9 cellular contexts compared by ENCODE assay signal in the genomic region with DNA sequence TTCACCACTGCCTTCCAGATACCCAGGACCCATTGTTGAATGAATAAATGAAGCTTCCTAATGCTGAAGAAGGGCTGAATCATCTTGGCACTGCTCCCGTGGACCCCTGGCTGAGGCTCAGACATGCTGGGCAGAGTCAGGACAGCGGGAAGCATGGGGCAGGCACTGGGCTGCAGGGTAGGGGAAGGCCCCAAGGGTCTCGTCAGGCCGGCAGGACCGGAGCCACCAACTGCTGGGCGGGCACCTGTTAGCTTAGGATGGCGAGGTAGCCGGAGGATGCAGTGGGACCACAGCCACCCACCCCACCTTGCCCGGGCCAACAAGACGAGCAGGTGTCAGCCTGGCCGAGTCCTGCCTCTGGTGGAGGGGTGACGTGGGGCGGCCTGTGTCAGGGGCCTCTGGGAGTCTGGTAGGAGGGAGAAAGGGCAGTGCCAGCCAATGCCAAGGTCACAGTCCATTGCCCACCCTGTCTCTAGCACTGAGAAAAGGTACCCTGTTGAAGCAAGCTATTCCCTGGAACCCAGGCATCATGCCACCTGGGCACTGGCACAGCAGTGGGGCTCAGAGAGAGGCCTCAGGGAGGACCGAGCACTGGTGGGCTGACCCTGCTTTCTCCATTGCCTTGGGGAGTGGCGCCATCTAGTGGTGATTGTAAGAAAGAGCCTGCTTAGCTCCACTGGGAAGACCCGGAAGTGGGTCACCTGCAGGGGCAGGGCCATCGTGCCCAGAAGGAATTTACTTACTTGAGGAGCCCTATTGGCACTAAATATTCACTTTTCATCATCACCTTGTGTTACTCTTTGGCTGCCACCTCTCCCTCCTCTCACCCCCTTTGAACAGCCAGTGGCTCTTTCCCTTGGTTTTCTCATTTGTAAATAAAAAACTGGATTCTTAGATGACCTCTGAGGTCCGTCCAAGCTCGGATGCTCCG. TPM values are rescaled to one million over a fixed set of nuclear protein-coding genes. Genes with fewer than 3 reads are reported as not detected.
A peak's percentile ranks its signal among the peaks of the same experiment; 100 is the strongest.
DNase-seq lines count a peak whose midpoint lies in the region; ATAC-seq and TF ChIP-seq lines count a peak whose summit lies in the region.
"Had no signal": no experiment of that assay in that cellular context is flagged by ENCODE, and none has a peak within 500 bp of the region (broad histone marks: within the 10 kb centered on the region; RNA-seq: fewer than 3 reads in every experiment).

No MANE protein-coding gene starts in this region.

- no peaks in the 10 kb centered on the region for H3K9me3 Mint-ChIP-seq in activated CD8-positive, alpha-beta T cell treated with anti-CD3 and anti-CD28 coated beads for 36 hours
- no peaks in the 10 kb centered on the region for H3K9me3 Mint-ChIP-seq in effector memory CD8-positive, alpha-beta T cell
- H3K9me3 Mint-ChIP-seq: stimulated activated naive CD8-positive, alpha-beta T cell treated with anti-CD3 and anti-CD28 coated beads, Interleukin-15, Interleukin-2, amounts not matched to agents 100 ng/mL and 50 ng/mL, for 24 hours had no signal

- H3K27me3 Mint-ChIP-seq in activated CD8-positive, alpha-beta T cell treated with anti-CD3 and anti-CD28 coated beads for 36 hours, result peaks cover 71% of the 10 kb centered on the region
- H3K27me3 Mint-ChIP-seq in effector memory CD8-positive, alpha-beta T cell, result peaks cover 75 to 89% of the 10 kb centered on the region in 2 donors

- peaks cover 22% of the 10 kb centered on the region for H3K4me1 Mint-ChIP-seq in activated CD8-positive, alpha-beta T cell treated with anti-CD3 and anti-CD28 coated beads for 36 hours (ENCODE audit: low read depth)
- H3K4me1 Mint-ChIP-seq in effector memory CD8-positive, alpha-beta T cell (ENCODE audit: low read depth in 2 of 2), result peaks cover 25 to 27% of the 10 kb centered on the region in 2 donors

- DNase-seq in HS-5 (ENCODE audit: low read depth) (peak; percentile 55), NCI-H82 treated with DMSO at 0.1 percent for 48 hours (lab: John Stamatoyannopoulos, UW; ENCODE audit: unreplicated experiment) (peak; percentile 75), mesenteric fat pad (ENCODE audit: low spot score) (peak; percentile 89)
- DNase-seq in activated CD8-positive, alpha-beta T cell treated with anti-CD3 and anti-CD28 coated beads for 36 hours, result peak; percentile 89
- peak; percentile 81 to 87 (median 82) for DNase-seq in effector memory CD8-positive, alpha-beta T cell
- DNase-seq in stimulated activated CD8-positive, alpha-beta memory T cell treated with anti-CD3 and anti-CD28 coated beads, Interleukin-15, amount 100 ng/mL, for 24 hours (ENCODE audit: low read depth), result peak; percentile 65

- TF ChIP-seq CTCF in GM12872 (IDR thresholded peaks at IDR 0.05; ENCODE audit: insufficient read depth, low read depth, low read length), result peak; percentile 94
- peak; percentile 95 for TF ChIP-seq CTCF in activated CD8-positive, alpha-beta T cell treated with anti-CD3 and anti-CD28 coated beads for 36 hours (IDR thresholded peaks at IDR 0.05)

- H3K36me3 Mint-ChIP-seq in activated CD8-positive, alpha-beta T cell treated with anti-CD3 and anti-CD28 coated beads for 36 hours (ENCODE audit: low read depth), result no peaks in the 10 kb centered on the region
- H3K36me3 Mint-ChIP-seq in effector memory CD8-positive, alpha-beta T cell (ENCODE audit: insufficient read depth), result peaks cover 6% of the 10 kb centered on the region

- H3K4me3 Mint-ChIP-seq in activated CD8-positive, alpha-beta T cell treated with anti-CD3 and anti-CD28 coated beads for 36 hours, result no peak overlapping the region
- H3K4me3 Mint-ChIP-seq in effector memory CD8-positive, alpha-beta T cell, result no peak overlapping the region
- H3K4me3 Mint-ChIP-seq: stimulated activated naive CD8-positive, alpha-beta T cell treated with anti-CD3 and anti-CD28 coated beads, Interleukin-15, Interleukin-2, amounts not matched to agents 100 ng/mL and 50 ng/mL, for 24 hours had no signal

- CTCF ChIA-PET in activated CD8-positive, alpha-beta T cell treated with anti-CD3 and anti-CD28 coated beads for 36 hours (lab: Charles Lee), result interaction anchor here (0.6 to 7.4 kb wide), 68 partner anchors 7 to 441 kb away, joined by 3 to 172 read pairs (median 5); partner anchors contain the start of genes ITGA3 and TAC4

- no peak overlapping the region for H3K27ac Mint-ChIP-seq in activated CD8-positive, alpha-beta T cell treated with anti-CD3 and anti-CD28 coated beads for 36 hours
- peak overlapping the region in 1 of 2 donors; percentile 9 for H3K27ac Mint-ChIP-seq in effector memory CD8-positive, alpha-beta T cell
- H3K27ac Mint-ChIP-seq: stimulated activated naive CD8-positive, alpha-beta T cell treated with anti-CD3 and anti-CD28 coated beads, Interleukin-15, Interleukin-2, amounts not matched to agents 100 ng/mL and 50 ng/mL, for 24 hours had no signal

- POLR2A ChIA-PET in activated CD8-positive, alpha-beta T cell treated with anti-CD3 and anti-CD28 coated beads for 36 hours (lab: Charles Lee), result interaction anchor here (0.6 to 0.9 kb wide), 2 partner anchors 25 to 134 kb away, joined by 3 to 4 read pairs; no protein-coding TSS in a partner anchor

- peak; percentile 85 for ATAC-seq in activated CD8-positive, alpha-beta T cell treated with anti-CD3 and anti-CD28 coated beads for 36 hours
- ATAC-seq in effector memory CD8-positive, alpha-beta T cell (replicated peaks), result peak; percentile 81
- no peak for ATAC-seq in HG03354 (IDR thresholded peaks at IDR 0.05; ENCODE audit: poor library complexity, severe bottlenecking, unreplicated experiment)

- intact Hi-C loops in activated CD8-positive, alpha-beta T cell treated with anti-CD3 and anti-CD28 coated beads for 36 hours (cut with micrococcal nuclease), result loop anchor here (2.0 to 10.0 kb wide), 4 partner anchors 45 to 423 kb away; partner anchors contain the start of gene NXPH3

RNA-seq across cellular contexts. Expression of gene DLX3, which starts 3.0 kb away (rescaled TPM):
- total RNA-seq in activated CD8-positive, alpha-beta T cell treated with anti-CD3 and anti-CD28 coated beads for 36 hours, result not detected
- 0.48 TPM for total RNA-seq in mesenteric fat pad

RNA-seq across cellular contexts. Expression of gene DLX4, which starts 29.0 kb away (rescaled TPM):
- under 1 TPM; 0.43 to 0.81 TPM for total RNA-seq in activated CD8-positive, alpha-beta T cell treated with anti-CD3 and anti-CD28 coated beads for 36 hours
- 0.55 TPM for total RNA-seq in mesenteric fat pad

RNA-seq across cellular contexts. Expression of gene ITGA3, which starts 57.9 kb away (rescaled TPM):
- 1 to 10 TPM; 4.2 to 7.2 TPM for total RNA-seq in activated CD8-positive, alpha-beta T cell treated with anti-CD3 and anti-CD28 coated beads for 36 hours
- 14.4 TPM for total RNA-seq in mesenteric fat pad
